ENCODE assay signal across 32 cellular contexts in genomic region chr4:153326513-153326912, GRCh38. TPM values are rescaled to one million over a fixed set of nuclear protein-coding genes. Genes with fewer than 3 reads are reported as not detected.
DNase-seq lines count a peak whose midpoint lies in the region; ATAC-seq and TF ChIP-seq lines count a peak whose summit lies in the region.
"Had no signal": no experiment of that assay in that cellular context is flagged by ENCODE, and none has a peak within 500 bp of the region (broad histone marks: within the 10 kb centered on the region; RNA-seq: fewer than 3 reads in every experiment).

No MANE protein-coding gene starts in this region.

- H3K9me3 Mint-ChIP-seq in activated naive CD4-positive, alpha-beta T cell treated with anti-CD3 and anti-CD28 coated beads for 36 hours = no peaks in the 10 kb centered on the region
- H3K9me3 Mint-ChIP-seq: activated CD4-positive, alpha-beta memory T cell treated with anti-CD3 and anti-CD28 coated beads, Interleukin-2, amount 10 ng/mL, durations not matched to agents 7 days and 5 days; activated naive CD8-positive, alpha-beta T cell treated with anti-CD3 and anti-CD28 coated beads for 36 hours; activated T-helper 2 cell treated with anti-CD3 and anti-CD28 coated beads, Interferon-gamma antibody, Interleukin-2, Interleukin-4, amounts not matched to agents 10 μg/mL and 5 μg/mL and 100 μg/mL, durations not matched to agents 14 hours and 24 hours and 36 hours; H9; naive thymus-derived CD4-positive, alpha-beta T cell; T-cell had no signal

- H3K36me3 ChIP-seq in PC-3 (ENCODE audit: low read depth, low read length) = no peaks in the 10 kb centered on the region
- no peaks in the 10 kb centered on the region for H3K36me3 ChIP-seq in colonic mucosa

- POLR2A ChIA-PET in PC-3 (lab: Charles Lee; ENCODE audit: unreplicated experiment) = interaction anchor here (0.6 kb wide), 1 partner anchor 250 kb away, joined by 10 read pairs; no protein-coding TSS in a partner anchor

- peak; percentile 13 for DNase-seq in EH (ENCODE audit: low read depth)
- peak; percentile 86 for DNase-seq in PC-3
- DNase-seq in colonic mucosa = peak; percentile 44
- DNase-seq in iris pigment epithelial cell (ENCODE audit: low read depth) = peak; percentile 54
- no peak for DNase-seq in activated naive CD4-positive, alpha-beta T cell treated with anti-CD3 and anti-CD28 coated beads for 36 hours
- DNase-seq in ecto neural progenitor cell (ENCODE audit: low spot score) = no peak
- DNase-seq: activated CD4-positive, alpha-beta memory T cell treated with anti-CD3 and anti-CD28 coated beads, Interleukin-2, amount 10 ng/mL, durations not matched to agents 7 days and 5 days; activated naive CD8-positive, alpha-beta T cell treated with anti-CD3 and anti-CD28 coated beads for 36 hours; cortex of kidney; DMS79; H9; MM.1S; naive thymus-derived CD4-positive, alpha-beta T cell; NCI-H1436 treated with DMSO at 0.1 percent for 48 hours; NCI-H2107; NK-92 treated with Interleukin-12 subunit alpha and Interleukin-12 subunit beta, amount 100 ng/mL, for 24 hours; Peyer's patch; retina; SJCRH30; stimulated activated CD4-positive, alpha-beta T cell treated with anti-CD3 and anti-CD28 coated beads, Interleukin-2, amount 100 ng/mL, for 24 hours; T-cell; testis had no signal

- no peak overlapping the region for H3K4me3 Mint-ChIP-seq in activated naive CD4-positive, alpha-beta T cell treated with anti-CD3 and anti-CD28 coated beads for 36 hours
- H3K4me3 Mint-ChIP-seq: activated CD4-positive, alpha-beta memory T cell treated with anti-CD3 and anti-CD28 coated beads, Interleukin-2, amount 10 ng/mL, durations not matched to agents 7 days and 5 days; activated naive CD8-positive, alpha-beta T cell treated with anti-CD3 and anti-CD28 coated beads for 36 hours; H9; naive thymus-derived CD4-positive, alpha-beta T cell; T-cell had no signal

- intact Hi-C loops in PC-3 (cut with micrococcal nuclease) (no loop called here), colonic mucosa (cut with DNase I) (no loop called here)
- intact Hi-C loops in activated naive CD4-positive, alpha-beta T cell treated with anti-CD3 and anti-CD28 coated beads for 36 hours (cut with micrococcal nuclease) = no loop called here

- H3K9me3 ChIP-seq in PC-3 (ENCODE audit: low read length) (no peaks in the 10 kb centered on the region), colonic mucosa (no peaks in the 10 kb centered on the region)
- H3K9me3 ChIP-seq: left lung, Peyer's patch, SJCRH30, testis, vagina had no signal

- H3K4me3 ChIP-seq in PC-3 (ENCODE audit: low read length) (no peak overlapping the region), colonic mucosa (no peak overlapping the region)
- H3K4me3 ChIP-seq: cardiac muscle cell, hepatocyte, left lung, Peyer's patch, SJCRH30, smooth muscle cell, testis, vagina had no signal

- H3K4me1 ChIP-seq in PC-3 (ENCODE audit: insufficient read depth, low read length) = peaks cover 13% of the 10 kb centered on the region
- no peaks in the 10 kb centered on the region for H3K4me1 ChIP-seq in colonic mucosa
- H3K4me1 ChIP-seq: left lung, Peyer's patch, SJCRH30, testis, vagina had no signal

- no TSS peak for BruUV-seq in PC-3 (replicated peaks; lab: Mats Ljungman, UMichigan)

- H3K27ac ChIP-seq in PC-3 (ENCODE audit: low read length) (no peak overlapping the region), colonic mucosa (no peak overlapping the region)
- H3K27ac ChIP-seq: cardiac muscle cell, hepatocyte, left lung, Peyer's patch, SJCRH30, testis, vagina had no signal

- H3K9ac ChIP-seq in PC-3 (ENCODE audit: low read length) = no peak overlapping the region
- H3K9ac ChIP-seq in colonic mucosa (ENCODE audit: low read depth in 2 of 2, low read length in 2 of 2) = no peak overlapping the region

- H3F3A ChIP-seq in PC-3 (ENCODE audit: low read length, unreplicated experiment) = no peaks in the 10 kb centered on the region

- TF ChIP-seq CTCF in PC-3 (conservative IDR thresholded peaks at IDR 0.05; ENCODE audit: low read depth, low read length) = no peak
- TF ChIP-seq CTCF in colonic mucosa (IDR thresholded peaks at IDR 0.05) = no peak

- ATAC-seq in PC-3 = peak; percentile 51
- no peak for ATAC-seq in HG03095 (IDR thresholded peaks at IDR 0.05; ENCODE audit: unreplicated experiment)
- ATAC-seq in GM19463 (IDR thresholded peaks at IDR 0.05; ENCODE audit: unreplicated experiment) = no peak
- ATAC-seq: activated CD4-positive, CD25-positive, alpha-beta regulatory T cell treated with anti-CD3 and anti-CD28 coated beads, Interleukin-2, amount 50 U/mL, for 24 hours; left lung; naive thymus-derived CD4-positive, alpha-beta T cell; T-cell had no signal

- no peaks in the 10 kb centered on the region for H4K20me1 ChIP-seq in PC-3 (ENCODE audit: low read length)

- H3K27me3 ChIP-seq in PC-3 (ENCODE audit: low read length) (no peaks in the 10 kb centered on the region), colonic mucosa (no peaks in the 10 kb centered on the region)
- H3K27me3 ChIP-seq: cardiac muscle cell, hepatocyte, left lung, Peyer's patch, SJCRH30, testis, vagina had no signal

- CTCF ChIA-PET in PC-3 (lab: Charles Lee) = interaction anchor here (0.9 kb wide), 1 partner anchor 184 kb away, joined by 3 read pairs; no protein-coding TSS in a partner anchor
- CTCF ChIA-PET in activated naive CD4-positive, alpha-beta T cell treated with anti-CD3 and anti-CD28 coated beads for 36 hours (lab: Charles Lee) = interaction anchor here (0.6 to 0.7 kb wide), 2 partner anchors 11 to 78 kb away, joined by 3 read pairs; no protein-coding TSS in a partner anchor

- H3K27ac Mint-ChIP-seq in activated naive CD4-positive, alpha-beta T cell treated with anti-CD3 and anti-CD28 coated beads for 36 hours = no peak overlapping the region
- H3K27ac Mint-ChIP-seq: activated CD4-positive, alpha-beta memory T cell treated with anti-CD3 and anti-CD28 coated beads, Interleukin-2, amount 10 ng/mL, durations not matched to agents 7 days and 5 days; activated naive CD8-positive, alpha-beta T cell treated with anti-CD3 and anti-CD28 coated beads for 36 hours; activated T-helper 2 cell treated with anti-CD3 and anti-CD28 coated beads, Interferon-gamma antibody, Interleukin-2, Interleukin-4, amounts not matched to agents 10 μg/mL and 5 μg/mL and 100 μg/mL, durations not matched to agents 14 hours and 24 hours and 36 hours; B cell; H9; naive thymus-derived CD4-positive, alpha-beta T cell; T-cell had no signal

- no peaks in the 10 kb centered on the region for H3K4me1 Mint-ChIP-seq in activated naive CD4-positive, alpha-beta T cell treated with anti-CD3 and anti-CD28 coated beads for 36 hours (ENCODE audit: low read depth)
- H3K4me1 Mint-ChIP-seq: activated CD4-positive, alpha-beta memory T cell treated with anti-CD3 and anti-CD28 coated beads, Interleukin-2, amount 10 ng/mL, durations not matched to agents 7 days and 5 days; H9; naive thymus-derived CD4-positive, alpha-beta T cell had no signal

- H2AFZ ChIP-seq in PC-3 (ENCODE audit: low read length) = no peak overlapping the region
- H2AFZ ChIP-seq: hepatocyte had no signal

- H3K79me2 ChIP-seq in PC-3 (ENCODE audit: low read length) = no peaks in the 10 kb centered on the region
- H3K79me2 ChIP-seq: hepatocyte had no signal

- no peaks in the 10 kb centered on the region for H3K9me2 ChIP-seq in PC-3 (replicated peaks; ENCODE audit: low read length)

- peaks cover 4% of the 10 kb centered on the region for H3K27me3 Mint-ChIP-seq in activated naive CD4-positive, alpha-beta T cell treated with anti-CD3 and anti-CD28 coated beads for 36 hours (ENCODE audit: low read depth)
- H3K27me3 Mint-ChIP-seq: activated CD4-positive, alpha-beta memory T cell treated with anti-CD3 and anti-CD28 coated beads, Interleukin-2, amount 10 ng/mL, durations not matched to agents 7 days and 5 days; B cell had no signal

- H3K4me2 ChIP-seq in PC-3 (ENCODE audit: low read length) = no peak overlapping the region
- H3K4me2 ChIP-seq: hepatocyte, smooth muscle cell had no signal

- no peaks in the 10 kb centered on the region for H3K36me3 Mint-ChIP-seq in activated naive CD4-positive, alpha-beta T cell treated with anti-CD3 and anti-CD28 coated beads for 36 hours (ENCODE audit: low read depth)
- H3K36me3 Mint-ChIP-seq: activated naive CD8-positive, alpha-beta T cell treated with anti-CD3 and anti-CD28 coated beads for 36 hours; T-cell had no signal

RNA-seq across cellular contexts. Expression of gene MND1, which starts 18.0 kb away (rescaled TPM):
- total RNA-seq in PC-3 (2014; rRNA removed) (7.9 and 8.9 TPM in 2 replicates), colonic mucosa (10 to 100 TPM in 1 of 2 donors, 1 to 10 TPM in 1; 4.8 to 11.7 TPM)
- 10 to 100 TPM; 51.3 to 52.6 TPM for total RNA-seq in activated naive CD4-positive, alpha-beta T cell treated with anti-CD3 and anti-CD28 coated beads for 36 hours
- total RNA-seq: B cell, vagina had no signal

Comparison
In these comparisons a context has a peak if more than half of its experiments do, and no peak if none do; other contexts are left out.
1. DNase-seq: peak in EH (single experiment), PC-3 (single experiment), colonic mucosa (single experiment) and iris pigment epithelial cell (single experiment); none in activated naive CD4-positive, alpha-beta T cell treated with anti-CD3 and anti-CD28 coated beads for 36 hours (single experiment) and ecto neural progenitor cell (single experiment).